1 cellular context compared by ENCODE assay signal in genomic region chr11:10990160-10990559, GRCh38.
TF ChIP-seq lines count a peak whose summit lies in the region.

No MANE protein-coding gene starts in this region.

TF ChIP-seq in HepG2, 621 proteins besides CTCF, POLR2A, EP300 and RAD21 (continued from another document):
- TF ChIP-seq ZHX2 (IDR thresholded peaks at IDR 0.05; ENCODE audit: low read depth) (no peak), ZHX2 (CRISPR knock-in tag; IDR thresholded peaks at IDR 0.05; ENCODE audit: borderline replicate concordance) (no peak), ZNF260 (CRISPR knock-in tag; IDR thresholded peaks at IDR 0.05; ENCODE audit: borderline replicate concordance, low read depth) (no peak), PTBP1 (IDR thresholded peaks at IDR 0.05; ENCODE audit: low read depth, low read length, poor library complexity, severe bottlenecking) (no peak), RBM39 (IDR thresholded peaks at IDR 0.05; ENCODE audit: low read depth, low read length, poor library complexity, severe bottlenecking) (no peak), TARDBP (CRISPR knock-in tag; IDR thresholded peaks at IDR 0.05) (no peak), SYNCRIP (IDR thresholded peaks at IDR 0.05; ENCODE audit: insufficient read depth, low read depth, low read length) (no peak), ISX (CRISPR knock-in tag; conservative IDR thresholded peaks at IDR 0.05) (no peak), ZSCAN25 (CRISPR knock-in tag; IDR thresholded peaks at IDR 0.05) (no peak), ZNF44 (CRISPR knock-in tag; IDR thresholded peaks at IDR 0.05) (no peak), SCMH1 (CRISPR knock-in tag; IDR thresholded peaks at IDR 0.05; ENCODE audit: borderline replicate concordance) (no peak), ZFP37 (CRISPR knock-in tag; IDR thresholded peaks at IDR 0.05; ENCODE audit: borderline replicate concordance) (no peak), ZNF546 (CRISPR knock-in tag; conservative IDR thresholded peaks at IDR 0.05) (no peak)
